Comparison of ENCODE assay signal across 21 cellular contexts in the genomic region with DNA sequence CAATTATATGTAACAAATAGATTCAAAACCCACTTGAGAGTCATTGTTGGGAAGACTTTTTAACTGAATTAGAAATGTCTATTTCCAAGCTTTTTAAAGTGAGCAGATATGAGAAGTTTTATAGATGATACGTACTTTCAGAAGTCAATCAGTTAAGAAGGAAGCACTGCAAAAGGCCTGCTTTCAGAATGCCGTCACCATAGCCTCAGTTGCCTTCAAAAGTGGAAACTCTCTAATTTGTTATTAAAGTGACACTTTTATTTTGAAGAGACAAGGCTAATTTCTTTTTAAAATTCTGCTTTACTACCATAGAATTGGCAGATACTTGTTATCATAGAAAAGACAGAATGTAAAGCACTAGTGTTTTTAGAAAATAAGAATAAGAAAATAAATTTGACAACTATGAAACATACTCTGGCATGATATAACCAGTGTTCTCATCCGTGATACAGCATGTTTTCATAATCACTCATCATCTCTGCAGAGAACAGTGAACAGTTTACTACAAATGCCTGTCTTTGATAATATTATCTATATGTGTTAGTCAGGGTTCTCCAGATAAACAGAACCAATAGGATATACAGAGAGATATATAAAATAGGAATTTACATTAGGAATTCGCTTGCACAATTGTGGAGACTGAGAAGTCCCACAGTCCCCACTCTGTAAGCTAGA. TPM values are rescaled to one million over a fixed set of nuclear protein-coding genes. Genes with fewer than 3 reads are reported as not detected.
DNase-seq lines count a peak whose midpoint lies in the region; ATAC-seq, FAIRE-seq and TF ChIP-seq lines count a peak whose summit lies in the region.
"Had no signal": no experiment of that assay in that cellular context is flagged by ENCODE, and none has a peak within 500 bp of the region (broad histone marks: within the 10 kb centered on the region; RNA-seq: fewer than 3 reads in every experiment).

No MANE protein-coding gene starts in this region.

- TF ChIP-seq POLR2A in GM12878 (IDR thresholded peaks at IDR 0.05; ENCODE audit: low read depth, low read length), result no peak
- TF ChIP-seq POLR2A in lower leg skin (IDR thresholded peaks at IDR 0.05), result no peak

- no peak overlapping the region for H3K27ac Mint-ChIP-seq in activated T-helper 1 cell treated with anti-CD3 and anti-CD28 coated beads, Interleukin-12 subunit alpha, Interleukin-12 subunit beta, Interleukin-2, Interleukin-4 antibody, amounts not matched to agents 30 ng/mL and 10 ng/mL and 1 ng/mL, durations not matched to agents 14 hours and 24 hours and 36 hours
- H3K27ac Mint-ChIP-seq: CD14-positive monocyte; CD8-positive, alpha-beta T cell had no signal

- no peaks in the 10 kb centered on the region for H3K79me2 ChIP-seq in GM12878 (ENCODE audit: control insufficient read depth, insufficient read depth, low read length)

- H2AFZ ChIP-seq in GM12878 (ENCODE audit: control insufficient read depth, low read depth, low read length), result no peak overlapping the region

- RAD21 ChIA-PET in GM12878 (lab: Charles Lee; ENCODE audit: unreplicated experiment), result interaction anchor here (1.1 to 5.6 kb wide), 9 partner anchors 11 to 203 kb away, joined by 3 to 117 read pairs (median 16); no protein-coding TSS in a partner anchor

- TF ChIP-seq RAD21 in GM12878 (IDR thresholded peaks at IDR 0.05; ENCODE audit: insufficient read depth, low read depth, low read length), result no peak

- TF ChIP-seq CTCF in GM12878 (IDR thresholded peaks at IDR 0.05 in 2 of 3, conservative IDR thresholded peaks at IDR 0.05 in 1 of 3; ENCODE audit: control insufficient read depth in 2 of 3, extremely low read depth in 1 of 3, insufficient read depth in 1 of 3, low read depth in 3 of 3, low read length in 3 of 3) (no peak), fibroblast of villous mesenchyme (IDR thresholded peaks at IDR 0.05; ENCODE audit: insufficient read depth, low read depth, low read length) (no peak), coronary artery (IDR thresholded peaks at IDR 0.05) (no peak), lower leg skin (IDR thresholded peaks at IDR 0.05) (no peak)

- H3K9me3 Mint-ChIP-seq in activated T-helper 1 cell treated with anti-CD3 and anti-CD28 coated beads, Interleukin-12 subunit alpha, Interleukin-12 subunit beta, Interleukin-2, Interleukin-4 antibody, amounts not matched to agents 30 ng/mL and 10 ng/mL and 1 ng/mL, durations not matched to agents 14 hours and 24 hours and 36 hours, result no peaks in the 10 kb centered on the region
- H3K9me3 Mint-ChIP-seq: CD14-positive monocyte; CD8-positive, alpha-beta T cell had no signal

- no peaks in the 10 kb centered on the region for H3K9me3 ChIP-seq in GM12878 (replicated peaks; ENCODE audit: control insufficient read depth, insufficient read depth, low read length)
- H3K9me3 ChIP-seq: BE2C, HAP-1 had no signal

- WGBS in GM12878 (ENCODE audit: insufficient coverage, insufficient replicate concordance, low lambda C conversion rate, missing lambda C conversion rate), result 6% methylated on average over 4 of the region's 4 CpGs
- WGBS in lower leg skin, 2 donors, result 89% methylated on average over 4 of the region's 4 CpGs

- POLR2A ChIA-PET in GM12878 (lab: Charles Lee), result interaction anchor here (0.8 to 4.0 kb wide), 11 partner anchors 10 to 30 kb away, joined by 3 to 40 read pairs (median 6); no protein-coding TSS in a partner anchor

- no peaks in the 10 kb centered on the region for H3K4me1 ChIP-seq in GM12878 (ENCODE audit: control insufficient read depth, insufficient read depth, low read length)
- H3K4me1 ChIP-seq: BE2C had no signal

- no peak overlapping the region for H3K4me2 ChIP-seq in GM12878 (ENCODE audit: control insufficient read depth, insufficient read depth)

- no peak for TF ChIP-seq EP300 in GM12878 (IDR thresholded peaks at IDR 0.05; ENCODE audit: borderline replicate concordance in 1 of 2, control insufficient read depth in 1 of 2, low read depth in 2 of 2, low read length in 2 of 2)

- peaks cover 21% of the 10 kb centered on the region for H3K4me1 Mint-ChIP-seq in activated T-helper 1 cell treated with anti-CD3 and anti-CD28 coated beads, Interleukin-12 subunit alpha, Interleukin-12 subunit beta, Interleukin-2, Interleukin-4 antibody, amounts not matched to agents 30 ng/mL and 10 ng/mL and 1 ng/mL, durations not matched to agents 14 hours and 24 hours and 36 hours (ENCODE audit: low read depth)

- DNase-seq in GM12878 (ENCODE audit: low read depth, low spot score) (no peak), fibroblast of villous mesenchyme (ENCODE audit: low read depth) (peak; percentile 79), coronary artery (ENCODE audit: low spot score) (no peak), lower leg skin (ENCODE audit: low spot score in 2 of 2) (no peak)
- DNase-seq in activated T-helper 1 cell treated with anti-CD3 and anti-CD28 coated beads, Interleukin-12 subunit alpha, Interleukin-12 subunit beta, Interleukin-2, Interleukin-4 antibody, amounts not matched to agents 30 ng/mL and 10 ng/mL and 1 ng/mL, durations not matched to agents 14 hours and 24 hours and 36 hours (ENCODE audit: low spot score), result no peak
- DNase-seq: BE2C; CD8-positive, alpha-beta T cell; COR-L47; DMS153; DMS79 treated with DMSO at 0.1 percent for 48 hours; EL had no signal

- peaks cover 21% of the 10 kb centered on the region for H3K27me3 Mint-ChIP-seq in activated T-helper 1 cell treated with anti-CD3 and anti-CD28 coated beads, Interleukin-12 subunit alpha, Interleukin-12 subunit beta, Interleukin-2, Interleukin-4 antibody, amounts not matched to agents 30 ng/mL and 10 ng/mL and 1 ng/mL, durations not matched to agents 14 hours and 24 hours and 36 hours (ENCODE audit: insufficient read depth)

- intact Hi-C loops in GM12878 (cut with micrococcal nuclease; ENCODE audit: unreplicated experiment) (loop anchor here (2.0 kb wide), 1 partner anchor 14 kb away; no protein-coding TSS in a partner anchor), lower leg skin (cut with DNase I; ENCODE audit: low total_unique reads) (no loop called here)
- intact Hi-C loops in activated T-helper 1 cell treated with anti-CD3 and anti-CD28 coated beads, Interleukin-12 subunit alpha, Interleukin-12 subunit beta, Interleukin-2, Interleukin-4 antibody, amounts not matched to agents 30 ng/mL and 10 ng/mL and 1 ng/mL, durations not matched to agents 14 hours and 24 hours and 36 hours (cut with micrococcal nuclease), result loop anchor here (10.0 kb wide), 1 partner anchor 218 kb away; the partner anchor contains the start of gene FNDC3B

- no peaks in the 10 kb centered on the region for H3K36me3 ChIP-seq in GM12878 (ENCODE audit: control insufficient read depth in 2 of 2, insufficient read depth in 2 of 2, low read length in 1 of 2)
- H3K36me3 ChIP-seq: BE2C, HAP-1 had no signal

- H3K4me3 ChIP-seq in GM12878 (no peak overlapping the region), fibroblast of villous mesenchyme (ENCODE audit: low read depth, low read length) (no peak overlapping the region), coronary artery (no peak overlapping the region), lower leg skin (ENCODE audit: low read depth, poor library complexity, severe bottlenecking) (no peak overlapping the region)
- H3K4me3 ChIP-seq: HAP-1 had no signal

- H3K9ac ChIP-seq in GM12878 (ENCODE audit: control insufficient read depth, insufficient read depth, low read length), result no peak overlapping the region

- H4K20me1 ChIP-seq in GM12878 (ENCODE audit: control insufficient read depth, insufficient read depth), result no peaks in the 10 kb centered on the region

- H3K4me3 Mint-ChIP-seq in activated T-helper 1 cell treated with anti-CD3 and anti-CD28 coated beads, Interleukin-12 subunit alpha, Interleukin-12 subunit beta, Interleukin-2, Interleukin-4 antibody, amounts not matched to agents 30 ng/mL and 10 ng/mL and 1 ng/mL, durations not matched to agents 14 hours and 24 hours and 36 hours, result no peak overlapping the region
- H3K4me3 Mint-ChIP-seq: CD14-positive monocyte; CD8-positive, alpha-beta T cell had no signal

- peak; percentile 33 for ATAC-seq in GM18861 (IDR thresholded peaks at IDR 0.05; ENCODE audit: unreplicated experiment)
- peak; percentile 59 for ATAC-seq in GM12878
- no peak for ATAC-seq in HG02678 (IDR thresholded peaks at IDR 0.05; ENCODE audit: unreplicated experiment)
- ATAC-seq: CD8-positive, alpha-beta T cell had no signal

- CTCF ChIA-PET in GM12878 (lab: Yijun Ruan, JAX), result interaction anchor here (0.5 to 5.6 kb wide), 9 partner anchors 12 to 545 kb away, joined by 3 to 110 read pairs (median 7); no protein-coding TSS in a partner anchor

- in situ Hi-C loops in GM12878 (cut with MboI), result no loop called here

- no TSS peak for BruUV-seq in GM12878 (replicated peaks; lab: Mats Ljungman, UMichigan)

- H3K27ac ChIP-seq in GM12878 (ENCODE audit: control insufficient read depth, insufficient read depth) (no peak overlapping the region), coronary artery (no peak overlapping the region)

- SMC1A ChIA-PET in GM12878 (lab: Charles Lee; ENCODE audit: uncharacterized antibody, unreplicated experiment), result interaction anchor here (0.6 to 5.4 kb wide), 18 partner anchors 8 to 630 kb away, joined by 3 to 106 read pairs (median 5); no protein-coding TSS in a partner anchor

- no peaks in the 10 kb centered on the region for H3K36me3 Mint-ChIP-seq in activated T-helper 1 cell treated with anti-CD3 and anti-CD28 coated beads, Interleukin-12 subunit alpha, Interleukin-12 subunit beta, Interleukin-2, Interleukin-4 antibody, amounts not matched to agents 30 ng/mL and 10 ng/mL and 1 ng/mL, durations not matched to agents 14 hours and 24 hours and 36 hours (ENCODE audit: low read depth)
- H3K36me3 Mint-ChIP-seq: CD14-positive monocyte; CD8-positive, alpha-beta T cell had no signal

- no peaks in the 10 kb centered on the region; a peak in 1 of 4 replicates for H3K27me3 ChIP-seq in GM12878 (replicated peaks in 1 of 2; ENCODE audit: control insufficient read depth in 2 of 2, insufficient read depth in 2 of 2, low read length in 1 of 2)
- H3K27me3 ChIP-seq: BE2C had no signal

- FAIRE-seq in GM12878 (lab: Jason Lieb, UNC), result no peak
- FAIRE-seq: A204.1, D721Med, G401.6, H1 had no signal

RNA-seq across cellular contexts. Expression of gene PLD1, which starts 6.9 kb away (rescaled TPM):
- total RNA-seq in GM12878 (2013; cell fraction: nucleolus; rRNA removed), result 526 and 546 TPM in 2 replicates
- total RNA-seq in GM12878 (2014; rRNA removed), result 3.2 and 4.4 TPM in 2 replicates
- 3.8 and 5.1 TPM in 2 replicates for total RNA-seq in GM12878 (2014; rRNA removed; fragmentation: Illumina TruSeq; extraction: Trizol)
- 7.5 and 7.8 TPM in 2 replicates for total RNA-seq in GM12878 (2021)
- polyA plus RNA-seq in GM12878 (2011; ENCODE audit: low read depth), result 2.0 TPM
- 108 and 130 TPM in 2 replicates for polyA plus RNA-seq in GM12878 (2011; rRNA removed)
- polyA plus RNA-seq in GM12878 (2011; cell fraction: cytosol; rRNA removed), result 53.4 and 59.3 TPM in 2 replicates
- 108 and 131 TPM in 2 replicates for polyA plus RNA-seq in GM12878 (2011; cell fraction: nucleus; rRNA removed)
- polyA plus RNA-seq in GM12878 (2012), result 1.2 and 2.7 TPM in 2 replicates
- polyA plus RNA-seq in GM12878 (2014; fragmentation: Illumina TruSeq; extraction: Trizol), result 3.4 and 6.5 TPM in 2 replicates
- 1 to 10 TPM; 3.1 to 3.4 TPM for polyA plus RNA-seq in GM12878 (2014; fragmentation: Nextera tagmentation; extraction: Ambion mirVana)
- 2.4 and 2.9 TPM in 2 replicates for polyA plus RNA-seq in GM12878 (2014; rRNA removed)
- 1 to 10 TPM; 4.3 to 5.8 TPM for polyA plus RNA-seq in GM12878 (2016; fragmentation: Nextera tagmentation; extraction: Ambion mirVana)
- 228 and 285 TPM in 2 replicates for polyA minus RNA-seq in GM12878 (2011; rRNA and poly(A)+ RNA removed)
- 42.9 and 75.5 TPM in 2 replicates for polyA minus RNA-seq in GM12878 (2011; cell fraction: cytosol; rRNA and poly(A)+ RNA removed)
- 205 and 292 TPM in 2 replicates for polyA minus RNA-seq in GM12878 (2011; cell fraction: nucleus; rRNA and poly(A)+ RNA removed)
- 18.0 and 19.4 TPM in 2 replicates for total RNA-seq in fibroblast of villous mesenchyme
- total RNA-seq in lower leg skin, result 10 to 100 TPM; 26.4 to 55.8 (median 48.7) TPM
- 0.15 and 0.29 TPM in 2 replicates for total RNA-seq in activated T-helper 1 cell treated with anti-CD3 and anti-CD28 coated beads, Interleukin-12 subunit alpha, Interleukin-12 subunit beta, Interleukin-2, Interleukin-4 antibody, amounts not matched to agents 30 ng/mL and 10 ng/mL and 1 ng/mL, durations not matched to agents 14 hours and 24 hours and 36 hours

RNA-seq across cellular contexts. Expression of gene TMEM212, which starts 25.9 kb away (rescaled TPM):
- not detected in 2 replicates for total RNA-seq in GM12878 (2013; cell fraction: nucleolus; rRNA removed)
- total RNA-seq in GM12878 (2014; rRNA removed) (not detected in 2 replicates), GM12878 (2014; rRNA removed; fragmentation: Illumina TruSeq; extraction: Trizol) (not detected in 2 replicates), GM12878 (2021) (not detected in 2 replicates), fibroblast of villous mesenchyme (not detected in 2 replicates), lower leg skin (not detected)
- polyA plus RNA-seq in GM12878 (2011; ENCODE audit: low read depth), result not detected
- polyA plus RNA-seq in GM12878 (2011; rRNA removed) (0.35 TPM in 1 of 2 replicates, not detected in the other), GM12878 (2014; fragmentation: Illumina TruSeq; extraction: Trizol) (not detected in 2 replicates), GM12878 (2014; fragmentation: Nextera tagmentation; extraction: Ambion mirVana) (not detected), GM12878 (2014; rRNA removed) (not detected in 2 replicates), GM12878 (2016; fragmentation: Nextera tagmentation; extraction: Ambion mirVana) (not detected)
- polyA plus RNA-seq in GM12878 (2011; cell fraction: cytosol; rRNA removed), result not detected in 2 replicates
- polyA plus RNA-seq in GM12878 (2011; cell fraction: nucleus; rRNA removed), result not detected in 2 replicates
- not detected in 2 replicates for polyA plus RNA-seq in GM12878 (2012)
- not detected in 2 replicates for polyA minus RNA-seq in GM12878 (2011; rRNA and poly(A)+ RNA removed)
- not detected in 2 replicates for polyA minus RNA-seq in GM12878 (2011; cell fraction: cytosol; rRNA and poly(A)+ RNA removed)
- not detected in 2 replicates for polyA minus RNA-seq in GM12878 (2011; cell fraction: nucleus; rRNA and poly(A)+ RNA removed)
- not detected in 2 replicates for total RNA-seq in activated T-helper 1 cell treated with anti-CD3 and anti-CD28 coated beads, Interleukin-12 subunit alpha, Interleukin-12 subunit beta, Interleukin-2, Interleukin-4 antibody, amounts not matched to agents 30 ng/mL and 10 ng/mL and 1 ng/mL, durations not matched to agents 14 hours and 24 hours and 36 hours
- total RNA-seq: CD8-positive, alpha-beta T cell; H1; HT1080 had no signal
- polyA plus RNA-seq: AG04450, CD14-positive monocyte, H1 had no signal
